Comparison of ENCODE assay signal across 16 cellular contexts in the genomic region with DNA sequence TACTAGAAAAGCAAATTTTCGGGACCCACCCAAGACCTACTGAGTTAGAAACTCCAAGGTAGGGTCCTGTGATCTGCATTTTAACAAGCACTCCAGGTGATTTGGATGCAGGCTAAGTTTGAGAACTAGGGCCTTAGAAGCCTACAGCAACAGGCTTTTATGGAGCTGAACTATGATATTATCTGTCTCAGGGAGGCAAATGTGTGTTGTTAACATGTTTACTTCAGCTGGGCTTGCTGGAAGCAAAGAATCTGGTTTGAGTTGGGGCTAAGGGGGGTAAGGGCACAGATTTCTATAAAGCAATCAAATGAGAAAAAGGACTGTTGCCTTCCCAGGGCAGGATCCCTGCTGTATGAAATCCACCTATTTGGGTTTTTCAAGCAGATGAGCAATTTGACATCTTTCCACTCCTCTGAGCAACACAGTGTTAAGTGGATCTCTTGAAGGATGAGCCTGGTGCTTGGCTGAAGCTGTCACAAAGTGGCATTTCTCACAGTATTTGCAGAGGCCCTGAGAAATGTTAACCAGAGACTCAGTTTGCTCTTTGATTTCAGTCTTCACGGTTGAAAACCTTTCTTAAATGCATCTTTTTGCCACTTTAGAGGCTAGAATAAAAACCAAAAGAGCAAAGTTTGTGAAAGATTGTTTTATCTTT. TPM values are rescaled to one million over a fixed set of nuclear protein-coding genes. Genes with fewer than 3 reads are reported as not detected.
DNase-seq lines count a peak whose midpoint lies in the region; ATAC-seq, FAIRE-seq and TF ChIP-seq lines count a peak whose summit lies in the region.
"Had no signal": no experiment of that assay in that cellular context is flagged by ENCODE, and none has a peak within 500 bp of the region (broad histone marks: within the 10 kb centered on the region; RNA-seq: fewer than 3 reads in every experiment).

No MANE protein-coding gene starts in this region.

- H3K4me2 ChIP-seq in DOHH2 (ENCODE audit: low read length): peak overlapping the region; percentile 30

- H3K9me3 Mint-ChIP-seq in chondrocyte (ENCODE audit: low read depth): no peaks in the 10 kb centered on the region
- H3K9me3 Mint-ChIP-seq: activated T-helper 17 cell treated with anti-CD3 and anti-CD28 coated beads, Interleukin-2, amount 50 U/mL, for 72 hours; stimulated activated naive CD8-positive, alpha-beta T cell treated with anti-CD3 and anti-CD28 coated beads, Interleukin-15, Interleukin-2, amounts not matched to agents 100 ng/mL and 50 ng/mL, for 24 hours had no signal

- TF ChIP-seq CTCF in DOHH2 (IDR thresholded peaks at IDR 0.05; ENCODE audit: low read depth, low read length, poor library complexity, severe bottlenecking) (no peak), chondrocyte (IDR thresholded peaks at IDR 0.05) (no peak), mucosa of descending colon (IDR thresholded peaks at IDR 0.05) (no peak)

- peak overlapping the region; percentile 6; the same call in 1 of the 2 replicates for H3K27ac ChIP-seq in DOHH2 (ENCODE audit: low read depth, low read length)

- no peak overlapping the region for H3K4me3 ChIP-seq in DOHH2 (ENCODE audit: low read length)
- H3K4me3 ChIP-seq in mucosa of descending colon: no peak overlapping the region

- H3K36me3 ChIP-seq in DOHH2 (ENCODE audit: control insufficient read depth, low read length) (no peaks in the 10 kb centered on the region), mucosa of descending colon (ENCODE audit: low read depth) (no peaks in the 10 kb centered on the region)

- H3F3A ChIP-seq in DOHH2 (ENCODE audit: control insufficient read depth, insufficient read depth): peaks cover 3% of the 10 kb centered on the region; the same call in 1 of the 2 replicates

- H3K4me1 ChIP-seq in DOHH2 (ENCODE audit: control insufficient read depth, low read length) (peaks cover 13% of the 10 kb centered on the region), mucosa of descending colon (ENCODE audit: low read depth) (no peaks in the 10 kb centered on the region)

- intact Hi-C loops in mucosa of descending colon (cut with DNase I, micrococcal nuclease): no loop called here

- H3K27ac Mint-ChIP-seq in chondrocyte (ENCODE audit: unreplicated experiment): peak overlapping the region; percentile 67
- H3K27ac Mint-ChIP-seq: activated T-helper 17 cell treated with anti-CD3 and anti-CD28 coated beads, Interleukin-2, amount 50 U/mL, for 72 hours; stimulated activated naive CD8-positive, alpha-beta T cell treated with anti-CD3 and anti-CD28 coated beads, Interleukin-15, Interleukin-2, amounts not matched to agents 100 ng/mL and 50 ng/mL, for 24 hours had no signal

- no peaks in the 10 kb centered on the region for H4K20me1 ChIP-seq in DOHH2 (ENCODE audit: control insufficient read depth, insufficient read depth, low read depth, low read length)

- TF ChIP-seq POLR2A in H54 (IDR thresholded peaks at IDR 0.05; ENCODE audit: low read depth, low read length): no peak

- H3K9me2 ChIP-seq in DOHH2 (replicated peaks; ENCODE audit: control insufficient read depth, low read length): no peaks in the 10 kb centered on the region

- H3K36me3 Mint-ChIP-seq in chondrocyte (ENCODE audit: low read depth): no peaks in the 10 kb centered on the region

- H3K27me3 Mint-ChIP-seq in chondrocyte (ENCODE audit: low read depth): no peaks in the 10 kb centered on the region
- H3K27me3 Mint-ChIP-seq: activated T-helper 17 cell treated with anti-CD3 and anti-CD28 coated beads, Interleukin-2, amount 50 U/mL, for 72 hours; stimulated activated naive CD8-positive, alpha-beta T cell treated with anti-CD3 and anti-CD28 coated beads, Interleukin-15, Interleukin-2, amounts not matched to agents 100 ng/mL and 50 ng/mL, for 24 hours had no signal

- H3K4me1 Mint-ChIP-seq in chondrocyte (ENCODE audit: low read depth): peaks cover 22% of the 10 kb centered on the region

- no peaks in the 10 kb centered on the region for H3K79me2 ChIP-seq in DOHH2 (ENCODE audit: control insufficient read depth, low read length)

- H3K9me3 ChIP-seq in DOHH2 (ENCODE audit: control insufficient read depth, insufficient read depth, low read length): no peaks in the 10 kb centered on the region
- H3K9me3 ChIP-seq in mucosa of descending colon: no peaks in the 10 kb centered on the region

- H3K27me3 ChIP-seq in DOHH2 (ENCODE audit: control insufficient read depth, low read length): 0 out of 2 replicates have a peak, but pooled peaks cover 5% of the 10 kb centered on the region

- DNase-seq in chondrocyte (ENCODE audit: low spot score) (no peak), H54 (ENCODE audit: insufficient read length, low spot score) (no peak), GM03348 (ENCODE audit: low spot score) (no peak), mucosa of descending colon (no peak), DMS114 treated with DMSO at 0.1 percent for 48 hours (lab: John Stamatoyannopoulos, UW; ENCODE audit: unreplicated experiment) (no peak)
- DNase-seq: activated CD4-positive, alpha-beta T cell treated with anti-CD3 and anti-CD28 coated beads, Interleukin-2, amount 50 U/mL, for 1 hour; mesendoderm; NCI-H748 treated with DMSO at 0.1 percent for 48 hours; stimulated activated CD4-positive, alpha-beta T cell treated with anti-CD3 and anti-CD28 coated beads, Interleukin-4, amount 100 ng/mL, for 24 hours had no signal

- no peak overlapping the region for H3K4me3 Mint-ChIP-seq in chondrocyte (ENCODE audit: unreplicated experiment)
- H3K4me3 Mint-ChIP-seq: activated T-helper 17 cell treated with anti-CD3 and anti-CD28 coated beads, Interleukin-2, amount 50 U/mL, for 72 hours; stimulated activated naive CD8-positive, alpha-beta T cell treated with anti-CD3 and anti-CD28 coated beads, Interleukin-15, Interleukin-2, amounts not matched to agents 100 ng/mL and 50 ng/mL, for 24 hours had no signal

- FAIRE-seq in H54 (lab: Jason Lieb, UNC): no peak
- FAIRE-seq: endothelial cell of umbilical vein, HTR-8/SVneo had no signal

- ATAC-seq in GM19035 (IDR thresholded peaks at IDR 0.05; ENCODE audit: unreplicated experiment) (peak; percentile 25), HG02973 (IDR thresholded peaks at IDR 0.05; ENCODE audit: unreplicated experiment) (peak; percentile 12), mucosa of descending colon (no peak)
- ATAC-seq: activated T-helper 17 cell treated with anti-CD3 and anti-CD28 coated beads, Interleukin-2, amount 50 U/mL, for 72 hours had no signal

RNA-seq across cellular contexts. Expression of a gene that starts 36.2 kb away (rescaled TPM):
- total RNA-seq in chondrocyte: 2.9 to 8.8 TPM (median 4.9 TPM) in 3 replicates
- 10 to 100 TPM; 23.3 to 40.7 (median 27.6) TPM for total RNA-seq in mucosa of descending colon
